ENCODE assay signal across 11 cellular contexts in genomic region chr10:86857097-86857825, GRCh38.
DNase-seq lines count a peak whose midpoint lies in the region; ATAC-seq and TF ChIP-seq lines count a peak whose summit lies in the region.
"Had no signal": no experiment of that assay in that cellular context is flagged by ENCODE, and none has a peak within 500 bp of the region (broad histone marks: within the 10 kb centered on the region; RNA-seq: fewer than 3 reads in every experiment).

No MANE protein-coding gene starts in this region.

- intact Hi-C loops in PC-3 (cut with micrococcal nuclease) (no loop called here), Calu3 (cut with micrococcal nuclease; ENCODE audit: unreplicated experiment) (no loop called here), sigmoid colon (cut with DNase I) (no loop called here)

- H2AFZ ChIP-seq in GM23338 (no peak overlapping the region), PC-3 (ENCODE audit: low read length) (no peak overlapping the region)

- H3K27ac Mint-ChIP-seq in GM23338: peak overlapping the region; percentile 93
- peak overlapping the region; percentile 18 for H3K27ac Mint-ChIP-seq in osteocyte (ENCODE audit: unreplicated experiment)
- H3K27ac Mint-ChIP-seq in Calu3 (ENCODE audit: unreplicated experiment): no peak overlapping the region

- peaks cover 66% of the 10 kb centered on the region for H3K4me1 ChIP-seq in GM23338 (ENCODE audit: insufficient read depth)
- H3K4me1 ChIP-seq in PC-3 (ENCODE audit: insufficient read depth, low read length): peaks cover 8% of the 10 kb centered on the region; the same call in 1 of the 2 replicates
- peaks cover 0 to 13% (median 2%) of the 10 kb centered on the region in 4 donors for H3K4me1 ChIP-seq in sigmoid colon

- H3K4me3 ChIP-seq in GM23338: no peak overlapping the region
- no peak overlapping the region for H3K4me3 ChIP-seq in PC-3 (ENCODE audit: low read length)
- H3K4me3 ChIP-seq in sigmoid colon: no peak overlapping the region
- H3K4me3 ChIP-seq: body of pancreas had no signal

- POLR2A ChIA-PET in PC-3 (lab: Charles Lee; ENCODE audit: unreplicated experiment): no interaction called here

- H3K4me2 ChIP-seq in GM23338: 0 out of 2 replicates have a peak overlapping the region, but pooled peaks have one; percentile 10
- H3K4me2 ChIP-seq in PC-3 (ENCODE audit: low read length): no peak overlapping the region

- H3K9me3 ChIP-seq in PC-3 (ENCODE audit: low read length) (no peaks in the 10 kb centered on the region), sigmoid colon (no peaks in the 10 kb centered on the region)
- H3K9me3 ChIP-seq: body of pancreas had no signal

- H3K4me1 Mint-ChIP-seq in GM23338: peaks cover 62% of the 10 kb centered on the region
- peaks cover 23% of the 10 kb centered on the region for H3K4me1 Mint-ChIP-seq in osteocyte (ENCODE audit: unreplicated experiment)
- peaks cover 3% of the 10 kb centered on the region for H3K4me1 Mint-ChIP-seq in Calu3 (ENCODE audit: low read depth, unreplicated experiment)

- H3K27me3 ChIP-seq in GM23338 (ENCODE audit: insufficient read depth) (no peaks in the 10 kb centered on the region), PC-3 (ENCODE audit: low read length) (no peaks in the 10 kb centered on the region), sigmoid colon (no peaks in the 10 kb centered on the region)
- H3K27me3 ChIP-seq: body of pancreas had no signal

- CTCF ChIA-PET in PC-3 (lab: Charles Lee) (no interaction called here), Calu3 (lab: Charles Lee) (no interaction called here)

- H3K79me2 ChIP-seq in GM23338 (replicated peaks; ENCODE audit: insufficient read depth): peaks cover 65% of the 10 kb centered on the region
- no peaks in the 10 kb centered on the region for H3K79me2 ChIP-seq in PC-3 (ENCODE audit: low read length)

- no peaks in the 10 kb centered on the region for H3K36me3 ChIP-seq in GM23338 (ENCODE audit: insufficient read depth)
- no peaks in the 10 kb centered on the region for H3K36me3 ChIP-seq in PC-3 (ENCODE audit: low read depth, low read length)
- peaks cover 0 to 2% (median 0%) of the 10 kb centered on the region in 4 donors for H3K36me3 ChIP-seq in sigmoid colon

- no peak for TF ChIP-seq EP300 in sigmoid colon (IDR thresholded peaks at IDR 0.05)

- H3K27ac ChIP-seq in GM23338 (ENCODE audit: low read depth) (peak overlapping the region; percentile 93), PC-3 (ENCODE audit: low read length) (no peak overlapping the region), sigmoid colon (no peak overlapping the region)
- H3K27ac ChIP-seq: body of pancreas had no signal

- H3K9me2 ChIP-seq in GM23338 (ENCODE audit: insufficient read depth): no peaks in the 10 kb centered on the region
- H3K9me2 ChIP-seq in PC-3 (replicated peaks; ENCODE audit: low read length): no peaks in the 10 kb centered on the region

- H3K27me3 Mint-ChIP-seq in GM23338 (ENCODE audit: insufficient read depth, low read depth, poor library complexity) (peaks cover 9% of the 10 kb centered on the region), osteocyte (ENCODE audit: unreplicated experiment) (no peaks in the 10 kb centered on the region), Calu3 (ENCODE audit: unreplicated experiment) (no peaks in the 10 kb centered on the region)

- no peaks in the 10 kb centered on the region; the same call in 2 of the 3 replicates for H3K9me3 Mint-ChIP-seq in GM23338
- H3K9me3 Mint-ChIP-seq in osteocyte (ENCODE audit: unreplicated experiment): peaks cover 14% of the 10 kb centered on the region
- H3K9me3 Mint-ChIP-seq in Calu3 (ENCODE audit: low read depth, unreplicated experiment): peaks cover 3% of the 10 kb centered on the region

- no TSS peak for BruUV-seq in PC-3 (replicated peaks; lab: Mats Ljungman, UMichigan)
- no TSS peak for BruUV-seq in Calu3 (replicated peaks; lab: Mats Ljungman, UMichigan)

- no peak for TF ChIP-seq POLR2A in sigmoid colon (IDR thresholded peaks at IDR 0.05)

- TF ChIP-seq CTCF in GM23338 (conservative IDR thresholded peaks at IDR 0.05; ENCODE audit: low read depth in 2 of 2) (no peak), PC-3 (conservative IDR thresholded peaks at IDR 0.05; ENCODE audit: low read depth, low read length) (no peak), osteocyte (IDR thresholded peaks at IDR 0.05) (no peak), Calu3 (IDR thresholded peaks at IDR 0.05; ENCODE audit: unreplicated experiment) (no peak), sigmoid colon (IDR thresholded peaks at IDR 0.05) (no peak)

- H3K9ac ChIP-seq in PC-3 (ENCODE audit: low read length): no peak overlapping the region

- WGBS in sigmoid colon, 2 donors: 71 to 87% methylated on average over 4 of the region's 4 CpGs

- peak; percentile 70 for DNase-seq in GM23338 (ENCODE audit: low spot score)
- DNase-seq in PC-3: peak; percentile 23
- DNase-seq in fibroblast of gingiva (ENCODE audit: low read depth): peak; percentile 42
- no peak for DNase-seq in osteocyte (ENCODE audit: extremely low spot score, unreplicated experiment)
- DNase-seq in Calu3: no peak
- no peak for DNase-seq in sigmoid colon
- no peak for DNase-seq in NCI-H1694 (lab: John Stamatoyannopoulos, UW)
- DNase-seq in NCI-H2227 treated with DMSO at 0.1 percent for 48 hours (lab: John Stamatoyannopoulos, UW): no peak
- DNase-seq: body of pancreas, substantia nigra, SW 1271 had no signal

- H3F3A ChIP-seq in GM23338 (replicated peaks; ENCODE audit: low read depth) (peaks cover 8% of the 10 kb centered on the region; the same call in 1 of the 2 replicates), PC-3 (ENCODE audit: low read length, unreplicated experiment) (no peaks in the 10 kb centered on the region)

- peak overlapping the region; percentile 10; the same call in 1 of the 3 replicates for H3K4me3 Mint-ChIP-seq in GM23338
- H3K4me3 Mint-ChIP-seq in osteocyte (ENCODE audit: unreplicated experiment): no peak overlapping the region
- no peak overlapping the region for H3K4me3 Mint-ChIP-seq in Calu3 (ENCODE audit: low read depth, unreplicated experiment)

- H3K36me3 Mint-ChIP-seq in GM23338 (ENCODE audit: low read depth) (peaks cover 32% of the 10 kb centered on the region), osteocyte (ENCODE audit: unreplicated experiment) (peaks cover 30% of the 10 kb centered on the region), Calu3 (ENCODE audit: insufficient read depth, unreplicated experiment) (peaks cover 8% of the 10 kb centered on the region)

- H4K20me1 ChIP-seq in GM23338 (replicated peaks; ENCODE audit: insufficient read depth) (no peaks in the 10 kb centered on the region), PC-3 (ENCODE audit: low read length) (no peaks in the 10 kb centered on the region)

- ATAC-seq in GM23338 (peak; percentile 79), PC-3 (no peak; the same call in 1 of the 2 replicates)
- ATAC-seq: body of pancreas had no signal

TF ChIP-seq in GM23338, 12 proteins besides CTCF, POLR2A, EP300 and RAD21 (continues in another document):
- TF ChIP-seq ZNF114 (CRISPR knock-in tag; IDR thresholded peaks at IDR 0.05) (0 out of 2 replicates have a peak, but pooled peaks have one; percentile 3), REST (IDR thresholded peaks at IDR 0.05; ENCODE audit: unreplicated experiment) (no peak), CREB1 (CRISPR knock-in tag; IDR thresholded peaks at IDR 0.05; ENCODE audit: low read depth) (0 out of 2 replicates have a peak, but pooled peaks have one; percentile 37)

Comparison
In these comparisons a context has a peak if more than half of its experiments do, and no peak if none do; other contexts are left out.
1. DNase-seq: peak in GM23338 (single experiment), PC-3 (single experiment) and fibroblast of gingiva (single experiment); none in osteocyte (single experiment), Calu3 (single experiment), sigmoid colon (single experiment), NCI-H1694 (single experiment) and NCI-H2227 treated with DMSO at 0.1 percent for 48 hours (single experiment).